In the genomic region with DNA sequence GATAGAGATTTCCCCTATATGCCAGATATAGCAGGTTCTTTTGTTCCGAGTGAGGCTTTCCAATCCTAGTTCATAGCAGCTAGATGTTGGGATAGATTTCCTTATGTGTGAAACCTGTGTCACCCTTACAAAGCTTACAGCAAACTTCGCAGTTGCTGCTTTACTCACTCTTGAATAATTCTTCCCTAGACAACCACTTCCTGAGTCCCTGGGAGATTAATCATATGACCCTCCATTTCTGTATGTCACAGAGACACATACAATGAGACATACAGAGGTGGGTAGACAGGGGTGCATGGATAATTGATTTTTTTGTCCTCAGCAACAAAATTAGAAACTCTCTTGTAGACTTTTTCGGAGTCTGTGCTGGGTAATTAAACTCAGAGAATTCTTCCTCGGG, we compare ENCODE assay signal across 12 cellular contexts.
A peak's percentile ranks its signal among the peaks of the same experiment; 100 is the strongest.
DNase-seq lines count a peak whose midpoint lies in the region; ATAC-seq and TF ChIP-seq lines count a peak whose summit lies in the region.
"Had no signal": no experiment of that assay in that cellular context is flagged by ENCODE, and none has a peak within 500 bp of the region (broad histone marks: within the 10 kb centered on the region; RNA-seq: fewer than 3 reads in every experiment).

No MANE protein-coding gene starts in this region.

- H3K4me2 ChIP-seq in PC-3 (ENCODE audit: low read length) = peak overlapping the region; percentile 42

- H3K36me3 ChIP-seq in PC-3 (ENCODE audit: low read depth, low read length) = no peaks in the 10 kb centered on the region
- no peaks in the 10 kb centered on the region for H3K36me3 ChIP-seq in mesodermal cell (ENCODE audit: control insufficient read depth, insufficient read depth, low read length)
- H3K36me3 ChIP-seq: BE2C, heart right ventricle, right lobe of liver had no signal

- BruUV-seq in PC-3 (replicated peaks; lab: Mats Ljungman, UMichigan) = no TSS peak

- POLR2A ChIA-PET in AG04449 (lab: Yijun Ruan, JAX) (no interaction called here), PC-3 (lab: Charles Lee; ENCODE audit: unreplicated experiment) (no interaction called here)

- H3K4me3 ChIP-seq in AG04449 (ENCODE audit: low read depth, low read length) = no peak overlapping the region
- H3K4me3 ChIP-seq in PC-3 (ENCODE audit: low read length) = no peak overlapping the region
- no peak overlapping the region for H3K4me3 ChIP-seq in mesodermal cell (ENCODE audit: extremely low read depth, insufficient read depth, low read length, poor library complexity, severe bottlenecking)
- H3K4me3 ChIP-seq: heart right ventricle, right lobe of liver had no signal

- no peaks in the 10 kb centered on the region for H3K27me3 ChIP-seq in PC-3 (ENCODE audit: low read length)
- H3K27me3 ChIP-seq: BE2C, heart right ventricle, right lobe of liver had no signal

- H3K9me3 ChIP-seq in PC-3 (ENCODE audit: low read length) (no peaks in the 10 kb centered on the region), mesodermal cell (ENCODE audit: control insufficient read depth, low read length) (peaks cover 6% of the 10 kb centered on the region)
- H3K9me3 ChIP-seq: BE2C, right lobe of liver had no signal

- peak; percentile 94 for ATAC-seq in PC-3
- ATAC-seq: heart right ventricle, right lobe of liver had no signal

- peak overlapping the region; percentile 2; the same call in 1 of the 2 replicates for H3K9ac ChIP-seq in PC-3 (ENCODE audit: low read length)

- no peaks in the 10 kb centered on the region for H3K79me2 ChIP-seq in PC-3 (ENCODE audit: low read length)

- H3K4me1 ChIP-seq in PC-3 (ENCODE audit: insufficient read depth, low read length) = peaks cover 18% of the 10 kb centered on the region
- H3K4me1 ChIP-seq in mesodermal cell (ENCODE audit: control insufficient read depth, insufficient read depth, low read length, poor library complexity, severe bottlenecking) = peaks cover 9% of the 10 kb centered on the region
- H3K4me1 ChIP-seq: right lobe of liver had no signal

- no peaks in the 10 kb centered on the region for H3K9me2 ChIP-seq in PC-3 (replicated peaks; ENCODE audit: low read length)

- H2AFZ ChIP-seq in PC-3 (ENCODE audit: low read length) = peak overlapping the region; percentile 55

- WGBS in mesodermal cell (ENCODE audit: insufficient coverage in 2 of 2), 2 experiments = 94% methylated on average over 2 of the region's 4 CpGs; no CpG with 5 or more reads in 1 of the 2 experiments

- H3F3A ChIP-seq in PC-3 (ENCODE audit: low read length, unreplicated experiment) = no peaks in the 10 kb centered on the region

- CTCF ChIA-PET in AG04449 (lab: Yijun Ruan, JAX) = interaction anchor here (1.4 to 3.1 kb wide), 2 partner anchors 8 to 23 kb away, joined by 3 to 15 read pairs; no protein-coding TSS in a partner anchor
- CTCF ChIA-PET in PC-3 (lab: Charles Lee) = no interaction called here

- H4K20me1 ChIP-seq in PC-3 (ENCODE audit: low read length) = no peaks in the 10 kb centered on the region

- DNase-seq in AG04449 (ENCODE audit: low read depth, low spot score) = peak; percentile 41
- peak; percentile 84 for DNase-seq in PC-3
- DNase-seq in caudate nucleus (lab: John Stamatoyannopoulos, UW) = no peak
- no peak for DNase-seq in activated CD8-positive, alpha-beta memory T cell treated with anti-CD3 and anti-CD28 coated beads, Interleukin-2, amount 50 U/mL, for 48 hours
- DNase-seq in effector CD4-positive, alpha-beta T cell = no peak
- DNase-seq in central memory CD4-positive, alpha-beta T cell = no peak
- DNase-seq in NCI-H2171 (lab: John Stamatoyannopoulos, UW) = no peak
- DNase-seq: activated gamma-delta T cell, BE2C, heart right ventricle, right lobe of liver had no signal

- TF ChIP-seq CTCF in AG04449 (IDR thresholded peaks at IDR 0.05; ENCODE audit: insufficient read depth, low read length, missing control alignments) = no peak
- no peak for TF ChIP-seq CTCF in PC-3 (conservative IDR thresholded peaks at IDR 0.05; ENCODE audit: low read depth, low read length)

- H3K27ac ChIP-seq in PC-3 (ENCODE audit: low read length) (peak overlapping the region; percentile 61), caudate nucleus (ENCODE audit: low read depth, low read length) (peak overlapping the region; percentile 55), mesodermal cell (ENCODE audit: low read depth, low read length, severe bottlenecking) (peak overlapping the region; percentile 63)
- H3K27ac ChIP-seq: heart right ventricle, right lobe of liver had no signal

- intact Hi-C loops in PC-3 (cut with micrococcal nuclease) = loop anchor here (2.0 to 5.0 kb wide), 2 partner anchors 41 to 69 kb away; no protein-coding TSS in a partner anchor

Comparison
In these comparisons a context has a peak if more than half of its experiments do, and no peak if none do; other contexts are left out.
1. DNase-seq: peak in AG04449 (single experiment) and PC-3 (single experiment); none in caudate nucleus (0 of 61), activated CD8-positive, alpha-beta memory T cell treated with anti-CD3 and anti-CD28 coated beads, Interleukin-2, amount 50 U/mL, for 48 hours (single experiment), effector CD4-positive, alpha-beta T cell (single experiment), central memory CD4-positive, alpha-beta T cell (single experiment) and NCI-H2171 (single experiment).
2. Peak in every context shown above with its lines, with median percentiles within 50 percentile points of each other: H3K27ac ChIP-seq.